Comparison of ENCODE assay signal across 8 cellular contexts in the genomic region with DNA sequence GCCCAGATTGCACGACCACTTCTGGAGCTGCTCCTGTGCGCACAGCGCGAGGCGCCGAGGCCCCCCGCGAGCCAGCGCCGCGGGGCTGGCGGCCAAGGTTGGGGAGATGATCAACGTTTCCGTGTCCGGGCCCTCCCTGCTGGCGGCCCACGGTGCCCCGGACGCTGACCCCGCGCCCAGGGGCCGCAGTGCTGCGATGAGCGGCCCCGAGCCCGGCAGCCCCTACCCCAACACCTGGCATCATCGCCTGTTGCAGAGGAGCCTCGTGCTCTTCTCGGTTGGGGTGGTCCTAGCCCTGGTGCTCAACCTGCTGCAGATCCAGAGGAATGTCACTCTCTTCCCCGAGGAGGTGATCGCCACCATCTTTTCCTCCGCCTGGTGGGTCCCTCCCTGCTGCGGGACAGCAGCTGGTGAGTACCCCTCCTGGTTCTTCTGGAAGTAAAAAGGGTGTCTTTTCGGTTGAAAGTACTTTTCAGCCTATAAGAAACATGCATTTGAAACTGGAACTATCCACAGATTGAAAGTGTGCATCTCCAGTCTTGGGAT. TPM values are rescaled to one million over a fixed set of nuclear protein-coding genes. Genes with fewer than 3 reads are reported as not detected.
DNase-seq lines count a peak whose midpoint lies in the region; ATAC-seq and TF ChIP-seq lines count a peak whose summit lies in the region.

No MANE protein-coding gene starts in this region.

- no peaks in the 10 kb centered on the region for H3K9me2 ChIP-seq in neural cell (ENCODE audit: insufficient read depth, low read length)

- H3K4me3 ChIP-seq in epithelial cell of esophagus (ENCODE audit: low read length) (peak overlapping the region; percentile 52), neural cell (ENCODE audit: low read length) (peak overlapping the region; percentile 97)

- H4K20me1 ChIP-seq in H9 (ENCODE audit: control insufficient read depth, insufficient read depth, insufficient read length) (no peaks in the 10 kb centered on the region), neural cell (ENCODE audit: insufficient read depth) (no peaks in the 10 kb centered on the region)

- peaks cover 3% of the 10 kb centered on the region for H3K79me1 ChIP-seq in H9 (ENCODE audit: insufficient read depth, low read depth, low read length, poor library complexity, severe bottlenecking)

- H3K27me3 Mint-ChIP-seq in H9 (ENCODE audit: low read depth), result peaks cover 3% of the 10 kb centered on the region; the same call in 1 of the 2 replicates

- TF ChIP-seq EP300 in neural cell (conservative IDR thresholded peaks at IDR 0.05; ENCODE audit: poor library complexity, severe bottlenecking), result no peak

- H3K18ac ChIP-seq in H9 (ENCODE audit: insufficient read length, low read depth, low read length), result no peak overlapping the region

- H3K4me3 Mint-ChIP-seq in H9, result peak overlapping the region; percentile 77 to 94

- H3K4me2 ChIP-seq in H9 (ENCODE audit: insufficient read depth, insufficient read length, low read length) (peak overlapping the region; percentile 97), neural cell (ENCODE audit: low read length) (peak overlapping the region; percentile 74)

- H4K5ac ChIP-seq in H9 (ENCODE audit: insufficient read length, low read depth, low read length), result no peak overlapping the region

- H3K9ac ChIP-seq in H9 (ENCODE audit: extremely low read depth, insufficient read length, low read length), result peak overlapping the region; percentile 69
- peak overlapping the region; percentile 90 for H3K9ac ChIP-seq in neural cell (ENCODE audit: low read length)

- peak overlapping the region in 2 of 3 experiments; percentile 82 to 99; a peak in 5 of 7 replicates for H3K27ac Mint-ChIP-seq in H9

- no peak overlapping the region; the same call in 1 of the 2 replicates for H3K14ac ChIP-seq in H9 (ENCODE audit: insufficient read depth, low read length)

- H3K36me3 Mint-ChIP-seq in H9 (ENCODE audit: insufficient read depth in 1 of 3, low read depth in 3 of 3), result peaks cover 23 to 37% (median 26%) of the 10 kb centered on the region in 3 experiments

- TF ChIP-seq RAD21 in neural cell (conservative IDR thresholded peaks at IDR 0.05), result no peak

- no peaks in the 10 kb centered on the region for H3F3A ChIP-seq in neural cell (ENCODE audit: insufficient read depth, low read length, poor library complexity, severe bottlenecking)

- H2BK120ac ChIP-seq in H9 (ENCODE audit: low read depth, low read length, poor library complexity, severe bottlenecking), result no peak overlapping the region

- H3K4me1 ChIP-seq in H9 (ENCODE audit: insufficient read depth, low read length), result 0 out of 2 replicates have a peak, but pooled peaks cover 8% of the 10 kb centered on the region

- no peak overlapping the region for H3K4ac ChIP-seq in H9 (ENCODE audit: low read depth, low read length)

- H3K79me2 ChIP-seq in H9 (ENCODE audit: insufficient read depth, low read length) (peaks cover 26% of the 10 kb centered on the region; the same call in 1 of the 2 replicates), neural cell (replicated peaks; ENCODE audit: insufficient read depth, low read length) (peaks cover 41% of the 10 kb centered on the region)

- no peak overlapping the region for H2BK15ac ChIP-seq in H9 (ENCODE audit: low read depth, low read length)

- no peak overlapping the region for H2BK12ac ChIP-seq in H9 (ENCODE audit: insufficient read length, low read depth, low read length)

- H3K23me2 ChIP-seq in H9 (ENCODE audit: insufficient read length, low read depth, low read length, poor library complexity, severe bottlenecking), result peaks cover 19% of the 10 kb centered on the region

- H3K9me3 ChIP-seq in H9 (ENCODE audit: control insufficient read depth, low read depth, low read length) (no peaks in the 10 kb centered on the region), neural cell (ENCODE audit: low read length) (peaks cover 3% of the 10 kb centered on the region)

- DNase-seq in COLO668 (lab: John Stamatoyannopoulos, UW; ENCODE audit: unreplicated experiment) (peak; percentile 42), H9 (no peak), epithelial cell of esophagus (ENCODE audit: low read depth) (no peak), NCI-H1436 (lab: John Stamatoyannopoulos, UW) (no peak), HPDE6-E6E7 (ENCODE audit: extremely low spot score) (no peak), middle frontal gyrus (ENCODE audit: extremely low spot score, low spot score) (no peak)

- H2BK20ac ChIP-seq in H9 (ENCODE audit: low read depth, low read length, poor library complexity, severe bottlenecking), result no peak overlapping the region

- no peak overlapping the region for H4K8ac ChIP-seq in H9 (replicated peaks; ENCODE audit: insufficient read length, low read depth, low read length)

- no peak overlapping the region for H4K91ac ChIP-seq in H9 (ENCODE audit: insufficient read length, low read depth, low read length)

- no peaks in the 10 kb centered on the region for H3K36me3 ChIP-seq in neural cell (ENCODE audit: insufficient read depth, low read length)

- H3K23ac ChIP-seq in H9 (ENCODE audit: insufficient read length, low read depth, low read length), result no peak overlapping the region

- H2AK5ac ChIP-seq in H9 (ENCODE audit: insufficient read length, low read length), result no peak overlapping the region

- no peak overlapping the region for H2BK5ac ChIP-seq in H9 (ENCODE audit: insufficient read length, low read length)

- no peak overlapping the region for H3T11ph ChIP-seq in H9 (ENCODE audit: low read length)

- H2AFZ ChIP-seq in H9 (ENCODE audit: low read length), result no peak overlapping the region
- peak overlapping the region; percentile 16 for H2AFZ ChIP-seq in neural cell (ENCODE audit: low read depth, low read length)

- no peaks in the 10 kb centered on the region for H3K27me3 ChIP-seq in H9 (ENCODE audit: insufficient read depth, low read length)
- H3K27me3 ChIP-seq in neural cell (ENCODE audit: insufficient read depth, low read depth, low read length), result no peaks in the 10 kb centered on the region

- H3K4me1 Mint-ChIP-seq in H9, result peaks cover 42 to 45% of the 10 kb centered on the region in 2 experiments

- no peak for TF ChIP-seq CTCF in H9 (conservative IDR thresholded peaks at IDR 0.05)
- TF ChIP-seq CTCF in epithelial cell of esophagus (IDR thresholded peaks at IDR 0.05; ENCODE audit: insufficient read depth, low read depth, low read length, missing control alignments), result no peak
- TF ChIP-seq CTCF in neural cell (IDR thresholded peaks at IDR 0.05; ENCODE audit: poor library complexity, severe bottlenecking), result peak; percentile 2

- H3K9me3 Mint-ChIP-seq in H9, result peaks cover 3 to 4% of the 10 kb centered on the region in 2 experiments; a peak in 2 of 5 replicates

- H3K27ac ChIP-seq in H9 (ENCODE audit: insufficient read length, low read depth, low read length) (no peak overlapping the region), neural cell (ENCODE audit: low read length) (peak overlapping the region; percentile 89)

- no peak overlapping the region for H3K56ac ChIP-seq in H9 (ENCODE audit: insufficient read length, low read depth, low read length)

- peak; percentile 10 for ATAC-seq in SK-N-SH treated with all-trans-retinoic acid at 6 μM for 48 hours

- WGBS in H9 (ENCODE audit: extremely low coverage, insufficient read length, low lambda C conversion rate), result no CpG with 5 or more reads among the region's 34 CpGs

TF ChIP-seq in SK-N-SH treated with all-trans-retinoic acid at 6 μM for 48 hours, 23 proteins besides CTCF, POLR2A, EP300 and RAD21 (continues in another document):
- TF ChIP-seq, protein P1, sequence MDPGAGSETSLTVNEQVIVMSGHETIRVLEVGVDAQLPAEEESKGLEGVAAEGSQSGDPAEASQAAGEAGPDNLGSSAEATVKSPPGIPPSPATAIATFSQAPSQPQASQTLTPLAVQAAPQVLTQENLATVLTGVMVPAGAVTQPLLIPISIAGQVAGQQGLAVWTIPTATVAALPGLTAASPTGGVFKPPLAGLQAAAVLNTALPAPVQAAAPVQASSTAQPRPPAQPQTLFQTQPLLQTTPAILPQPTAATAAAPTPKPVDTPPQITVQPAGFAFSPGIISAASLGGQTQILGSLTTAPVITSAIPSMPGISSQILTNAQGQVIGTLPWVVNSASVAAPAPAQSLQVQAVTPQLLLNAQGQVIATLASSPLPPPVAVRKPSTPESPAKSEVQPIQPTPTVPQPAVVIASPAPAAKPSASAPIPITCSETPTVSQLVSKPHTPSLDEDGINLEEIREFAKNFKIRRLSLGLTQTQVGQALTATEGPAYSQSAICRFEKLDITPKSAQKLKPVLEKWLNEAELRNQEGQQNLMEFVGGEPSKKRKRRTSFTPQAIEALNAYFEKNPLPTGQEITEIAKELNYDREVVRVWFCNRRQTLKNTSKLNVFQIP (CRISPR knock-in tag; IDR thresholded peaks at IDR 0.05; ENCODE audit: borderline replicate concordance, low read depth), result no peak
- no peak for TF ChIP-seq TCF4 (CRISPR knock-in tag; IDR thresholded peaks at IDR 0.05; ENCODE audit: borderline replicate concordance)
- TF ChIP-seq ZNF8 (CRISPR knock-in tag; IDR thresholded peaks at IDR 0.05), result no peak
- no peak for TF ChIP-seq TOX (CRISPR knock-in tag; IDR thresholded peaks at IDR 0.05; ENCODE audit: borderline replicate concordance)
- TF ChIP-seq ZC3H10 (CRISPR knock-in tag; IDR thresholded peaks at IDR 0.05), result no peak
- no peak for TF ChIP-seq SNAI2 (CRISPR knock-in tag; IDR thresholded peaks at IDR 0.05)

RNA-seq across cellular contexts. Expression of a gene that starts 0.7 kb away (rescaled TPM):
- total RNA-seq in H9 (2021), result 23.3 and 24.2 TPM in 2 replicates
- polyA plus RNA-seq in neural cell, result 62.7 and 71.0 TPM in 2 replicates
- polyA minus RNA-seq in neural cell, result 81.1 and 85.7 TPM in 2 replicates
